Comparison of ENCODE assay signal across 8 cellular contexts in genomic region chr17:47203984-47204721, GRCh38. TPM values are rescaled to one million over a fixed set of nuclear protein-coding genes. Genes with fewer than 3 reads are reported as not detected.
DNase-seq lines count a peak whose midpoint lies in the region; ATAC-seq, FAIRE-seq and TF ChIP-seq lines count a peak whose summit lies in the region.

No MANE protein-coding gene starts in this region.

- H3K4me1 Mint-ChIP-seq in CD8-positive, alpha-beta T cell (ENCODE audit: low read depth), result peaks cover 56% of the 10 kb centered on the region
- peaks cover 53% of the 10 kb centered on the region for H3K4me1 Mint-ChIP-seq in activated naive CD8-positive, alpha-beta T cell treated with anti-CD3 and anti-CD28 coated beads, Interleukin-2, amount 10 ng/mL, durations not matched to agents 7 days and 5 days
- H3K4me1 Mint-ChIP-seq in CD14-positive monocyte, result peaks cover 37% of the 10 kb centered on the region

- no peaks in the 10 kb centered on the region for H3K27me3 Mint-ChIP-seq in CD8-positive, alpha-beta T cell (ENCODE audit: low read depth)
- H3K27me3 Mint-ChIP-seq in activated naive CD8-positive, alpha-beta T cell treated with anti-CD3 and anti-CD28 coated beads, Interleukin-2, amount 10 ng/mL, durations not matched to agents 7 days and 5 days, result no peaks in the 10 kb centered on the region
- peaks cover under 1 to 10% (median 3%) of the 10 kb centered on the region in 3 donors for H3K27me3 Mint-ChIP-seq in CD14-positive monocyte (ENCODE audit: low read depth in 3 of 3)

- in situ Hi-C loops in gastrocnemius medialis (cut with MboI; ENCODE audit: low sequenced_read_pairs in 4 of 4), result no loop called here

- H3K27me3 ChIP-seq in CD8-positive, alpha-beta T cell (ENCODE audit: insufficient read depth, low read length), result no peaks in the 10 kb centered on the region
- no peaks in the 10 kb centered on the region for H3K27me3 ChIP-seq in gastrocnemius medialis

- H3K4me1 ChIP-seq in CD8-positive, alpha-beta T cell (ENCODE audit: insufficient read depth, low read length), result peaks cover 41% of the 10 kb centered on the region
- peaks cover 23 to 28% of the 10 kb centered on the region in 2 donors for H3K4me1 ChIP-seq in gastrocnemius medialis

- peak overlapping the region; percentile 73 for H3K4me3 Mint-ChIP-seq in CD8-positive, alpha-beta T cell
- peak overlapping the region; percentile 53 for H3K4me3 Mint-ChIP-seq in activated naive CD8-positive, alpha-beta T cell treated with anti-CD3 and anti-CD28 coated beads, Interleukin-2, amount 10 ng/mL, durations not matched to agents 7 days and 5 days
- H3K4me3 Mint-ChIP-seq in CD14-positive monocyte, result no peak overlapping the region

- peak; percentile 60 for ATAC-seq in CD8-positive, alpha-beta T cell
- peak; percentile 71 for ATAC-seq in activated naive CD8-positive, alpha-beta T cell treated with anti-CD3 and anti-CD28 coated beads, Interleukin-2, amount 10 ng/mL, durations not matched to agents 7 days and 5 days (ENCODE audit: low read depth)
- no peak for ATAC-seq in gastrocnemius medialis

- no peaks in the 10 kb centered on the region for H3K36me3 ChIP-seq in CD8-positive, alpha-beta T cell (ENCODE audit: insufficient read depth, low read length)
- H3K36me3 ChIP-seq in gastrocnemius medialis, result no peaks in the 10 kb centered on the region

- intact Hi-C loops in CD8-positive, alpha-beta T cell (cut with DNase I, micrococcal nuclease), result loop anchor here (1.0 to 2.0 kb wide), 3 partner anchors 13 to 17 kb away; partner anchors contain the start of gene CDC27 (in 1 of the 2)
- intact Hi-C loops in gastrocnemius medialis (cut with DNase I; ENCODE audit: low total_unique reads), result no loop called here
- intact Hi-C loops in CD14-positive monocyte (cut with micrococcal nuclease), result no loop called here

- TF ChIP-seq CTCF in CD8-positive, alpha-beta T cell (IDR thresholded peaks at IDR 0.05), result no peak
- no peak for TF ChIP-seq CTCF in gastrocnemius medialis (IDR thresholded peaks at IDR 0.05 in 4 of 5, conservative IDR thresholded peaks at IDR 0.05 in 1 of 5)
- TF ChIP-seq CTCF in CD14-positive monocyte (IDR thresholded peaks at IDR 0.05), result no peak

- peak overlapping the region; percentile 48 for H3K27ac ChIP-seq in CD8-positive, alpha-beta T cell (ENCODE audit: low read depth, low read length)
- H3K27ac ChIP-seq in gastrocnemius medialis, result peak overlapping the region; percentile 68 to 81 (median 70)

- peak overlapping the region; percentile 97 for H3K27ac Mint-ChIP-seq in CD8-positive, alpha-beta T cell
- peak overlapping the region; percentile 89 for H3K27ac Mint-ChIP-seq in activated naive CD8-positive, alpha-beta T cell treated with anti-CD3 and anti-CD28 coated beads, Interleukin-2, amount 10 ng/mL, durations not matched to agents 7 days and 5 days
- peak overlapping the region in 3 of 7 donors; percentile 35 to 90 (median 55) for H3K27ac Mint-ChIP-seq in CD14-positive monocyte

- peak in 6 of 7 experiments; percentile 37 to 70 (median 56) for DNase-seq in CD8-positive, alpha-beta T cell
- peak; percentile 69 for DNase-seq in RCC 7860 (ENCODE audit: low spot score)
- no peak for DNase-seq in activated naive CD8-positive, alpha-beta T cell treated with anti-CD3 and anti-CD28 coated beads, Interleukin-2, amount 10 ng/mL, durations not matched to agents 7 days and 5 days
- DNase-seq in gastrocnemius medialis, result no peak
- no peak for DNase-seq in NCI-H2227 (lab: John Stamatoyannopoulos, UW; ENCODE audit: unreplicated experiment)
- no peak for DNase-seq in HUDEP-2 (lab: John Stamatoyannopoulos, UW; ENCODE audit: unreplicated experiment in 76 of 76)
- DNase-seq in NCI-H187 treated with DMSO at 0.1 percent for 48 hours (lab: John Stamatoyannopoulos, UW), result no peak
- no peak for DNase-seq in CD14-positive monocyte (ENCODE audit: low spot score)

- H3K36me3 Mint-ChIP-seq in CD8-positive, alpha-beta T cell, result no peaks in the 10 kb centered on the region
- no peaks in the 10 kb centered on the region for H3K36me3 Mint-ChIP-seq in activated naive CD8-positive, alpha-beta T cell treated with anti-CD3 and anti-CD28 coated beads, Interleukin-2, amount 10 ng/mL, durations not matched to agents 7 days and 5 days
- no peaks in the 10 kb centered on the region for H3K36me3 Mint-ChIP-seq in CD14-positive monocyte

- no peak for TF ChIP-seq POLR2A in gastrocnemius medialis (IDR thresholded peaks at IDR 0.05)

- H3K9me3 ChIP-seq in CD8-positive, alpha-beta T cell (ENCODE audit: low read length), result no peaks in the 10 kb centered on the region
- no peaks in the 10 kb centered on the region for H3K9me3 ChIP-seq in gastrocnemius medialis

- peak overlapping the region; percentile 26 for H3K4me3 ChIP-seq in CD8-positive, alpha-beta T cell (ENCODE audit: low read depth, low read length)
- H3K4me3 ChIP-seq in gastrocnemius medialis, result no peak overlapping the region

- POLR2A ChIA-PET in CD8-positive, alpha-beta T cell (lab: Charles Lee), result interaction anchor here (0.8 to 1.5 kb wide), 4 partner anchors 13 to 17 kb away, joined by 3 to 6 read pairs (median 4); no protein-coding TSS in a partner anchor
- POLR2A ChIA-PET in activated naive CD8-positive, alpha-beta T cell treated with anti-CD3 and anti-CD28 coated beads, Interleukin-2, amount 10 ng/mL, durations not matched to agents 7 days and 5 days (lab: Charles Lee), result interaction anchor here (0.5 to 1.6 kb wide), 10 partner anchors 12 to 445 kb away, joined by 3 to 9 read pairs (median 4); partner anchors contain the start of genes CDC27 and KPNB1

- no peaks in the 10 kb centered on the region for H3K9me3 Mint-ChIP-seq in CD8-positive, alpha-beta T cell
- H3K9me3 Mint-ChIP-seq in activated naive CD8-positive, alpha-beta T cell treated with anti-CD3 and anti-CD28 coated beads, Interleukin-2, amount 10 ng/mL, durations not matched to agents 7 days and 5 days, result no peaks in the 10 kb centered on the region
- H3K9me3 Mint-ChIP-seq in CD14-positive monocyte, result peaks cover 0 to 2% (median 0%) of the 10 kb centered on the region in 7 donors

- CTCF ChIA-PET in CD8-positive, alpha-beta T cell (lab: Charles Lee), result interaction anchor here (1.4 to 1.7 kb wide), 2 partner anchors 11 to 15 kb away, joined by 4 to 6 read pairs; no protein-coding TSS in a partner anchor

- FAIRE-seq in RCC 7860 (lab: Jason Lieb, UNC), result peak; percentile 60

RNA-seq across cellular contexts. Expression of gene MYL4, which starts 5.0 kb away (rescaled TPM):
- not detected for total RNA-seq in CD8-positive, alpha-beta T cell
- not detected for total RNA-seq in activated naive CD8-positive, alpha-beta T cell treated with anti-CD3 and anti-CD28 coated beads, Interleukin-2, amount 10 ng/mL, durations not matched to agents 7 days and 5 days
- under 1 TPM in 1 of 4 donors, not detected in 3; 0.97 TPM for total RNA-seq in gastrocnemius medialis
- not detected for polyA plus RNA-seq in CD14-positive monocyte

RNA-seq across cellular contexts. Expression of gene CDC27, which starts 15.1 kb away (rescaled TPM):
- 10 to 100 TPM; 44.5 to 48.6 TPM for total RNA-seq in CD8-positive, alpha-beta T cell
- 100 to 1,000 TPM; 113 to 114 TPM for total RNA-seq in activated naive CD8-positive, alpha-beta T cell treated with anti-CD3 and anti-CD28 coated beads, Interleukin-2, amount 10 ng/mL, durations not matched to agents 7 days and 5 days
- total RNA-seq in gastrocnemius medialis, result 10 to 100 TPM; 26.5 to 65.9 (median 49.4) TPM
- polyA plus RNA-seq in CD14-positive monocyte, result 10 to 100 TPM; 33.0 to 52.0 TPM

RNA-seq across cellular contexts. Expression of gene ITGB3, which starts 49.5 kb away (rescaled TPM):
- not detected for total RNA-seq in CD8-positive, alpha-beta T cell
- total RNA-seq in activated naive CD8-positive, alpha-beta T cell treated with anti-CD3 and anti-CD28 coated beads, Interleukin-2, amount 10 ng/mL, durations not matched to agents 7 days and 5 days, result under 1 TPM in 1 of 2 experiments, not detected in 1; 0.17 TPM
- total RNA-seq in gastrocnemius medialis, result 1 to 10 TPM in 2 of 4 donors, under 1 TPM in 1, not detected in 1; 0.92 to 6.2 (median 1.9) TPM
- 1 to 10 TPM; 1.3 to 1.6 TPM for polyA plus RNA-seq in CD14-positive monocyte

Comparison
In these comparisons a context has a peak if more than half of its experiments do, and no peak if none do; other contexts are left out.
1. ATAC-seq: peak in CD8-positive, alpha-beta T cell (single experiment) and activated naive CD8-positive, alpha-beta T cell treated with anti-CD3 and anti-CD28 coated beads, Interleukin-2, amount 10 ng/mL, durations not matched to agents 7 days and 5 days (single experiment); none in gastrocnemius medialis (0 of 2).
2. DNase-seq: peak in CD8-positive, alpha-beta T cell (6 of 7) and RCC 7860 (single experiment); none in activated naive CD8-positive, alpha-beta T cell treated with anti-CD3 and anti-CD28 coated beads, Interleukin-2, amount 10 ng/mL, durations not matched to agents 7 days and 5 days (single experiment), gastrocnemius medialis (0 of 2), NCI-H2227 (single experiment), HUDEP-2 (0 of 76), NCI-H187 treated with DMSO at 0.1 percent for 48 hours (single experiment) and CD14-positive monocyte (single experiment).
3. H3K4me3 Mint-ChIP-seq: peak in CD8-positive, alpha-beta T cell (single experiment) and activated naive CD8-positive, alpha-beta T cell treated with anti-CD3 and anti-CD28 coated beads, Interleukin-2, amount 10 ng/mL, durations not matched to agents 7 days and 5 days (single experiment); none in CD14-positive monocyte (0 of 2).
4. intact Hi-C loops: an anchor here in CD8-positive, alpha-beta T cell (1.0 to 2.0 kb wide); none called in gastrocnemius medialis and CD14-positive monocyte.